ENCODE assay signal across 8 cellular contexts in the genomic region with DNA sequence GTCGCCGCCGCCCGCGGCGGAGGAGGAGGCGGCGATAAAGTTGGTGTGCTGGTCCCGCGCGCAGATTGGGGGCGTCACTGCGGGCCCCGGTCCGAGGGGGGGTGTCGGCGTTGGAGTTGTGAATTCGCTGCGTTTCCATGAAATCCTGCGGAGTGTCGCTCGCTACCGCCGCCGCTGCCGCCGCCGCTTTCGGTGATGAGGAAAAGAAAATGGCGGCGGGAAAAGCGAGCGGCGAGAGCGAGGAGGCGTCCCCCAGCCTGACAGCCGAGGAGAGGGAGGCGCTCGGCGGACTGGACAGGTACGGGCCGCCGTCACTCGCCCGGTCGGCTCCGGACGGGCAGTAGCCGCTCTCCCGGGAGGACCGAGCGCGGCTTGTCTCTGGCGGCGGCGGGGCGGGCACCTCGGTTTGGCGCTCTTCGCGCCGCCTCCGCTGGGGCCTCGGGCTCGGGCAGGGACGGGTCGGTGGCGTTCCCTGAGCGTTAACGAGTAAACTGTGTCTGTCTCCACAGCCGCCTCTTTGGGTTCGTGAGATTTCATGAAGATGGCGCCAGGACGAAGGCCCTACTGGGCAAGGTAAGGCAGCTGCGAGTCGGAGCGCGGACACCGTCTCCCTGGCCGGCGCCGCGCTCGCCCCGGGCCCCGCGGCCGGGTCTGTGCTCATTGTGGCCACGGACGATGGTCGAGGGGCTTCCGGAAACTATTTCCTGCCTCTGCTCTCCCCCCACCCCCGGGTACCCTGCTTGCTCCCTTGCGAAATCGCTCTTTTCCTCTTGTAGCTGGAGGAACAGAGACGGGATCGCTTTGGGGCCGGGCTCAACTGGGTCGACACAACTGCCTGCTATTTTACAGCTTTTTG.
A peak's percentile ranks its signal among the peaks of the same experiment; 100 is the strongest.
DNase-seq lines count a peak whose midpoint lies in the region; ATAC-seq and TF ChIP-seq lines count a peak whose summit lies in the region.

No MANE protein-coding gene starts in this region.

- no peaks in the 10 kb centered on the region for H4K20me1 ChIP-seq in KMS-11 (ENCODE audit: insufficient read depth)

- H3K27me3 ChIP-seq in KMS-11 (ENCODE audit: insufficient read depth, low read depth), result no peaks in the 10 kb centered on the region
- no peaks in the 10 kb centered on the region for H3K27me3 ChIP-seq in iPS DF 6.9 (ENCODE audit: control insufficient read depth, insufficient read depth, low read length)

- no CpG with 5 or more reads among the region's 99 CpGs for WGBS in iPS DF 6.9 (ENCODE audit: insufficient coverage, insufficient read length)

- peak overlapping the region; percentile 17; the same call in 1 of the 2 replicates for H2AFZ ChIP-seq in KMS-11 (ENCODE audit: low read depth)

- H3K27ac ChIP-seq in KMS-11 (peak overlapping the region; percentile 96), iPS DF 6.9 (ENCODE audit: low read length) (no peak overlapping the region)

- H3K4me1 ChIP-seq in KMS-11 (ENCODE audit: low read depth, poor library complexity, severe bottlenecking) (peaks cover 31% of the 10 kb centered on the region), iPS DF 6.9 (ENCODE audit: control insufficient read depth, insufficient read depth, low read length) (no peaks in the 10 kb centered on the region)

- peaks cover 62% of the 10 kb centered on the region for H3K79me2 ChIP-seq in KMS-11 (ENCODE audit: insufficient read depth, low read depth)

- peak; percentile 54 for DNase-seq in NCI-H748 (lab: John Stamatoyannopoulos, UW; ENCODE audit: unreplicated experiment)
- DNase-seq in NCI-H748 treated with DMSO at 0.1 percent for 48 hours (lab: John Stamatoyannopoulos, UW), result no peak
- DNase-seq in T-helper 22 cell (ENCODE audit: low read depth), result peak; percentile 50
- peak; percentile 75 for DNase-seq in astrocyte of the spinal cord (ENCODE audit: low read depth, low spot score)
- no peak for DNase-seq in iPS DF 6.9 (ENCODE audit: low read depth, low spot score)
- DNase-seq in skeletal muscle cell (ENCODE audit: low read depth), result no peak

- H3K4me3 ChIP-seq in KMS-11 (IDR thresholded peaks at IDR 0.05; ENCODE audit: insufficient read depth, low read depth, low read length) (no peak overlapping the region), astrocyte of the spinal cord (ENCODE audit: low read depth, low read length) (peak overlapping the region; percentile 93), iPS DF 6.9 (ENCODE audit: low read length) (peak overlapping the region; percentile 96; the same call in 1 of the 2 replicates), skeletal muscle cell (ENCODE audit: low read depth, low read length) (peak overlapping the region; percentile 66)

- in situ Hi-C loops in astrocyte of the spinal cord (cut with HindIII; ENCODE audit: low sequenced_read_pairs), result no loop called here

- ATAC-seq in GM18873 (IDR thresholded peaks at IDR 0.05; ENCODE audit: low FRiP score, unreplicated experiment), result no peak

- H3K4me2 ChIP-seq in KMS-11, result peak overlapping the region; percentile 89; the same call in 1 of the 2 replicates

- H3K9me3 ChIP-seq in iPS DF 6.9 (ENCODE audit: control insufficient read depth, insufficient read depth, low read length), result no peaks in the 10 kb centered on the region

- TF ChIP-seq CTCF in KMS-11 (conservative IDR thresholded peaks at IDR 0.05; ENCODE audit: low read depth, low read length) (no peak), astrocyte of the spinal cord (IDR thresholded peaks at IDR 0.05; ENCODE audit: low read depth, low read length) (no peak)

- H3K36me3 ChIP-seq in KMS-11 (ENCODE audit: insufficient read depth) (no peaks in the 10 kb centered on the region), iPS DF 6.9 (ENCODE audit: control insufficient read depth, insufficient read depth, low read length) (no peaks in the 10 kb centered on the region)

- peak overlapping the region; percentile 97 for H3K9ac ChIP-seq in KMS-11

Comparison
In these comparisons a context has a peak if more than half of its experiments do, and no peak if none do; other contexts are left out.
1. DNase-seq: peak in NCI-H748 (single experiment), T-helper 22 cell (single experiment) and astrocyte of the spinal cord (single experiment); none in NCI-H748 treated with DMSO at 0.1 percent for 48 hours (single experiment), iPS DF 6.9 (single experiment) and skeletal muscle cell (single experiment).